Comparison of ENCODE assay signal across 1 cellular context in the genomic region with DNA sequence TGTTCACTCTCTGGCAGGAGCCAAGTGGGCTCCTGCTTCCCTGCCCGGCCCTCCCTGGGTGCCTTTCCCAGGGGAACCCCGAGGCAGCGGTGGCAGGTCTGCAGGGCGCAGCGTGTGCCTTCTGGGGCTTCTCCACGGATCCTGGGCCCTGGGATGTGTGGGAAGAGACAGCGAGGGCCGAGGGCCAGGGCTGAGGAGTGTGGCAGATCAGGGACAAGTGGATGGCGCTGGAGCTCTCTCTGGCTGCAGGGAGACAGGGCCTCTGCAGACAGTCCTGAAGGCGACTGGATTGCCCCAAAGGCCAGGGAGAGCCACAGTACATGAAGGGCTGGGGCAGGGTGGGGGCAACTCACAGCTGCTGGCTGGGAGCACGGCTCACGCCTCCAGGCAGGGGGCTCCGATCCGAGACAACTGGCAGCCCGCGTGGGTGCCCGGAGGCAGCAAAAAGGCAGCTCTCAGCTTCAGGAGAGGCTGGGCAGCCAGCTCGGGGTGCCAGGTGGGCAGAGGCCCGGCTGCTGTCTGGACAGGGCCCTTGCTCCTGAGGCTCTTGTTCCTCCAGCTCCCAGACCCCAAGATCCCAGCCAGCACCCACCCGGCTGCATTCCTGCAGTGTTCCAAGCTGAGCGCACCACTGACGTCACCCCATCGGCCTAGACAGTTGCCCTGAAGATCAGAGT.
TF ChIP-seq lines count a peak whose summit lies in the region.

No MANE protein-coding gene starts in this region.

TF ChIP-seq in GM12878, 131 proteins besides CTCF, POLR2A, EP300 and RAD21:
- TF ChIP-seq NFXL1 (IDR thresholded peaks at IDR 0.05; ENCODE audit: borderline replicate concordance) (no peak), MEF2A (IDR thresholded peaks at IDR 0.05; ENCODE audit: insufficient read depth, low read depth, low read length) (no peak), ZSCAN29 (IDR thresholded peaks at IDR 0.05) (no peak), SIN3A (IDR thresholded peaks at IDR 0.05; ENCODE audit: low read depth, low read length) (no peak), ZNF274 (IDR thresholded peaks at IDR 0.05; ENCODE audit: insufficient read depth, insufficient read length) (no peak), TCF3 (IDR thresholded peaks at IDR 0.05; ENCODE audit: borderline replicate concordance, insufficient read depth, low read depth, low read length) (no peak), FOXM1 (IDR thresholded peaks at IDR 0.05; ENCODE audit: low read depth, low read length) (no peak), HDAC6 (IDR thresholded peaks at IDR 0.05; ENCODE audit: unreplicated experiment) (no peak), NFYA (IDR thresholded peaks at IDR 0.05; ENCODE audit: borderline replicate concordance, low read depth, low read length) (no peak), POLR2AphosphoS2 (IDR thresholded peaks at IDR 0.05; ENCODE audit: low read depth, low read length) (no peak), HDGF (IDR thresholded peaks at IDR 0.05) (no peak)
- TF ChIP-seq, protein P1, sequence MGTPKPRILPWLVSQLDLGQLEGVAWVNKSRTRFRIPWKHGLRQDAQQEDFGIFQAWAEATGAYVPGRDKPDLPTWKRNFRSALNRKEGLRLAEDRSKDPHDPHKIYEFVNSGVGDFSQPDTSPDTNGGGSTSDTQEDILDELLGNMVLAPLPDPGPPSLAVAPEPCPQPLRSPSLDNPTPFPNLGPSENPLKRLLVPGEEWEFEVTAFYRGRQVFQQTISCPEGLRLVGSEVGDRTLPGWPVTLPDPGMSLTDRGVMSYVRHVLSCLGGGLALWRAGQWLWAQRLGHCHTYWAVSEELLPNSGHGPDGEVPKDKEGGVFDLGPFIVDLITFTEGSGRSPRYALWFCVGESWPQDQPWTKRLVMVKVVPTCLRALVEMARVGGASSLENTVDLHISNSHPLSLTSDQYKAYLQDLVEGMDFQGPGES (IDR thresholded peaks at IDR 0.05), result no peak
- TF ChIP-seq, protein P2, sequence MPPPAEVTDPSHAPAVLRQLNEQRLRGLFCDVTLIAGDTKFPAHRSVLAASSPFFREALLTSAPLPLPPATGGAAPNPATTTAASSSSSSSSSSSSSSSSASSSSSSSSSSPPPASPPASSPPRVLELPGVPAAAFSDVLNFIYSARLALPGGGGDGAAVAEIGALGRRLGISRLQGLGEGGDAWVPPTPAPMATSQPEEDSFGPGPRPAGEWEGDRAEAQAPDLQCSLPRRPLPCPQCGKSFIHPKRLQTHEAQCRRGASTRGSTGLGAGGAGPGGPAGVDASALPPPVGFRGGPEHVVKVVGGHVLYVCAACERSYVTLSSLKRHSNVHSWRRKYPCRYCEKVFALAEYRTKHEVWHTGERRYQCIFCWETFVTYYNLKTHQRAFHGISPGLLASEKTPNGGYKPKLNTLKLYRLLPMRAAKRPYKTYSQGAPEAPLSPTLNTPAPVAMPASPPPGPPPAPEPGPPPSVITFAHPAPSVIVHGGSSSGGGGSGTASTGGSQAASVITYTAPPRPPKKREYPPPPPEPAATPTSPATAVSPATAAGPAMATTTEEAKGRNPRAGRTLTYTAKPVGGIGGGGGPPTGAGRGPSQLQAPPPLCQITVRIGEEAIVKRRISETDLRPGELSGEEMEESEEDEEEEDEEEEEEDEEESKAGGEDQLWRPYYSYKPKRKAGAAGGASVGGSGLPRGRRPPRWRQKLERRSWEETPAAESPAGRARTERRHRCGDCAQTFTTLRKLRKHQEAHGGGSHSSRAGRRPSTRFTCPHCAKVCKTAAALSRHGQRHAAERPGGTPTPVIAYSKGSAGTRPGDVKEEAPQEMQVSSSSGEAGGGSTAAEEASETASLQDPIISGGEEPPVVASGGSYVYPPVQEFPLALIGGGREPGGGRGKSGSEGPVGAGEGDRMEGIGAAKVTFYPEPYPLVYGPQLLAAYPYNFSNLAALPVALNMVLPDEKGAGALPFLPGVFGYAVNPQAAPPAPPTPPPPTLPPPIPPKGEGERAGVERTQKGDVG (CRISPR knock-in tag; IDR thresholded peaks at IDR 0.05), result no peak
- TF ChIP-seq, protein P3, sequence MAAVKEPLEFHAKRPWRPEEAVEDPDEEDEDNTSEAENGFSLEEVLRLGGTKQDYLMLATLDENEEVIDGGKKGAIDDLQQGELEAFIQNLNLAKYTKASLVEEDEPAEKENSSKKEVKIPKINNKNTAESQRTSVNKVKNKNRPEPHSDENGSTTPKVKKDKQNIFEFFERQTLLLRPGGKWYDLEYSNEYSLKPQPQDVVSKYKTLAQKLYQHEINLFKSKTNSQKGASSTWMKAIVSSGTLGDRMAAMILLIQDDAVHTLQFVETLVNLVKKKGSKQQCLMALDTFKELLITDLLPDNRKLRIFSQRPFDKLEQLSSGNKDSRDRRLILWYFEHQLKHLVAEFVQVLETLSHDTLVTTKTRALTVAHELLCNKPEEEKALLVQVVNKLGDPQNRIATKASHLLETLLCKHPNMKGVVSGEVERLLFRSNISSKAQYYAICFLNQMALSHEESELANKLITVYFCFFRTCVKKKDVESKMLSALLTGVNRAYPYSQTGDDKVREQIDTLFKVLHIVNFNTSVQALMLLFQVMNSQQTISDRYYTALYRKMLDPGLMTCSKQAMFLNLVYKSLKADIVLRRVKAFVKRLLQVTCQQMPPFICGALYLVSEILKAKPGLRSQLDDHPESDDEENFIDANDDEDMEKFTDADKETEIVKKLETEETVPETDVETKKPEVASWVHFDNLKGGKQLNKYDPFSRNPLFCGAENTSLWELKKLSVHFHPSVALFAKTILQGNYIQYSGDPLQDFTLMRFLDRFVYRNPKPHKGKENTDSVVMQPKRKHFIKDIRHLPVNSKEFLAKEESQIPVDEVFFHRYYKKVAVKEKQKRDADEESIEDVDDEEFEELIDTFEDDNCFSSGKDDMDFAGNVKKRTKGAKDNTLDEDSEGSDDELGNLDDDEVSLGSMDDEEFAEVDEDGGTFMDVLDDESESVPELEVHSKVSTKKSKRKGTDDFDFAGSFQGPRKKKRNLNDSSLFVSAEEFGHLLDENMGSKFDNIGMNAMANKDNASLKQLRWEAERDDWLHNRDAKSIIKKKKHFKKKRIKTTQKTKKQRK (IDR thresholded peaks at IDR 0.05; ENCODE audit: low read depth, low read length), result no peak
